ENCODE assay signal across 1 cellular context in the genomic region with DNA sequence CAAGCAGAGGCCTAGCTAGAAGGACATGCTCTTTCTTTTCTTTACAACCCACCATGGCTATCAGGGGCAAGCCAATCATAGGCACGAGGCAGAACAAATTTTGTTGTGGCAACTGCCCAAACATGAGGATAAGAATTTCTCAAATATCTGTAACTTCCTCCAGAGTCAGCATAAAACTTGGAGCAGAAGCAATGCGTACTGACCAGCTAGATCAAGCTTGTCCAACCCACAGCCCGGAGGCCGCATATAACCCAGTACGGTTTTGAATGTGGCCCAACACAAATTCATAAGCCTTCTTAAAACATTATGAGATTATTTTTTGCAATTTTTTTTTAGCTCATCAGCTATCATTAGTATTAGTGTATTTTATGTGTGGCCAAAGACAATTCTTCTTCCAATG.
TF ChIP-seq lines count a peak whose summit lies in the region.

No MANE protein-coding gene starts in this region.

TF ChIP-seq in GM23338, 12 proteins besides CTCF, POLR2A, EP300 and RAD21 (continued from another document):
- TF ChIP-seq POLR2AphosphoS5 (IDR thresholded peaks at IDR 0.05; ENCODE audit: low read depth) = no peak
- TF ChIP-seq EZH2 (IDR thresholded peaks at IDR 0.05; ENCODE audit: low read depth, unreplicated experiment) = no peak
- no peak for TF ChIP-seq ETS1 (IDR thresholded peaks at IDR 0.05)
- TF ChIP-seq NANOG (IDR thresholded peaks at IDR 0.05; ENCODE audit: borderline replicate concordance) = no peak
- TF ChIP-seq ZNF462 (CRISPR knock-in tag; IDR thresholded peaks at IDR 0.05) = no peak
- no peak for TF ChIP-seq ZNF114 (CRISPR knock-in tag; IDR thresholded peaks at IDR 0.05)
